20 cellular contexts compared by ENCODE assay signal in the genomic region with DNA sequence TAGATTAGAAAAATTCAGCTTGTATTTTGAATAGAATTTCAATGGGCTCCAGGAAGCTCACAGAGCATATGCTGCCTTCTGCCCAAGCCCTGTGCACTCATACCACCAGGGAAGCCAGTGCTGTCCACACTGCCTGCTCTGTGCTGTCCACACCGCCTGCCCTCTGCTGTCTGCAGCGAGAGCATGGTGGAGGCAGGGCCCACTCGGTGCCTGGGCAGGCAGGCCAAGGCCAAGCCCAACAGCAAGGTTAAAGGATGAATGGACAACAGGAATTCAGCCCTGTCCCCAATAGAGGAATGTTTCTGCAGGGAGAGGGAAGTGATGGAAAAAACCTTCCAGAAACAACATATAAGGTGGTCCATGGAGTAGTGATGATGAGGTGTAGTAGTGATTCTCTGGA.
"Had no signal": no experiment of that assay in that cellular context is flagged by ENCODE, and none has a peak within 500 bp of the region (broad histone marks: within the 10 kb centered on the region; RNA-seq: fewer than 3 reads in every experiment).

No MANE protein-coding gene starts in this region.

- H3K4me1 ChIP-seq: heart left ventricle, pancreas, tibial nerve had no signal

- H3K9me3 ChIP-seq: mucosa of descending colon, pancreas had no signal

- DNase-seq: cerebellar nuclear complex; effector memory CD8-positive, alpha-beta T cell; foreskin keratinocyte; heart left ventricle; hippocampal formation; left colon; mammary epithelial cell; mucosa of descending colon; natural killer cell; nucleus accumbens; pancreas; right cardiac atrium; small intestine; stimulated activated CD4-positive, alpha-beta T cell treated with anti-CD3 and anti-CD28 coated beads, Interleukin-2, amount 100 ng/mL, for 48 hours; stimulated activated CD8-positive, alpha-beta memory T cell treated with anti-CD3 and anti-CD28 coated beads, Interleukin-4, amount 100 ng/mL, for 48 hours had no signal

- H3K36me3 ChIP-seq: heart left ventricle, pancreas had no signal

- ATAC-seq: effector memory CD8-positive, alpha-beta T cell; left colon; mucosa of descending colon; natural killer cell; pancreas; right cardiac atrium; stimulated activated memory B cell treated with anti-CD40 and anti-IgM and Interleukin-4, amounts not matched to agents 10 μg/mL and 1 μg/mL and 100 μg/mL, for 72 hours had no signal

- H3K4me3 ChIP-seq: heart left ventricle, mucosa of descending colon, pancreas, tibial nerve had no signal

- H3K27ac ChIP-seq: epithelial cell of prostate, foreskin keratinocyte, heart left ventricle, pancreas, tibial nerve had no signal

- FAIRE-seq: colon, islet of Langerhans, pancreas, small intestine had no signal

- H3K27me3 ChIP-seq: foreskin keratinocyte, heart left ventricle, pancreas, tibial nerve had no signal
